ENCODE assay signal across 8 cellular contexts in genomic region chr1:234971586-234972297, GRCh38.
DNase-seq lines count a peak whose midpoint lies in the region; ATAC-seq, FAIRE-seq and TF ChIP-seq lines count a peak whose summit lies in the region.

No MANE protein-coding gene starts in this region.

- peak; percentile 36 for ATAC-seq in HG03432 (IDR thresholded peaks at IDR 0.05; ENCODE audit: unreplicated experiment)

- H3K27ac Mint-ChIP-seq in dendritic cell treated with granulocyte-macrophage colony-stimulating factor and Interleukin-4, amounts not matched to agents 40 ng/mL and 50 ng/mL, for 4 days: peak overlapping the region; percentile 98

- FAIRE-seq in H54 (lab: Jason Lieb, UNC) (no peak), urothelium cell line (lab: Jason Lieb, UNC) (no peak)

- peaks cover 84% of the 10 kb centered on the region for H3K4me1 Mint-ChIP-seq in dendritic cell treated with granulocyte-macrophage colony-stimulating factor and Interleukin-4, amounts not matched to agents 40 ng/mL and 50 ng/mL, for 4 days (ENCODE audit: low read depth)

- no peaks in the 10 kb centered on the region for H3K27me3 Mint-ChIP-seq in dendritic cell treated with granulocyte-macrophage colony-stimulating factor and Interleukin-4, amounts not matched to agents 40 ng/mL and 50 ng/mL, for 4 days

- no peaks in the 10 kb centered on the region for H3K79me2 ChIP-seq in parathyroid adenoma

- peak; percentile 67 for DNase-seq in GM12865 (ENCODE audit: low read depth)
- no peak for DNase-seq in NAMALWA (ENCODE audit: low spot score)
- no peak for DNase-seq in H54 (ENCODE audit: insufficient read length, low spot score)
- no peak for DNase-seq in urothelium cell line (ENCODE audit: low spot score)
- no peak for DNase-seq in putamen (ENCODE audit: low spot score)

- H3K9ac ChIP-seq in parathyroid adenoma: no peak overlapping the region

- peaks cover 12% of the 10 kb centered on the region for H3K4me1 ChIP-seq in parathyroid adenoma

- H3K27me3 ChIP-seq in parathyroid adenoma (ENCODE audit: control insufficient read depth, insufficient read depth, low read length): no peaks in the 10 kb centered on the region

- no peak overlapping the region for H3K4me2 ChIP-seq in parathyroid adenoma (ENCODE audit: low read length)

- H2AFZ ChIP-seq in parathyroid adenoma: no peak overlapping the region

- no peaks in the 10 kb centered on the region for H3K9me3 ChIP-seq in parathyroid adenoma (ENCODE audit: control insufficient read depth, low read length)

- peak overlapping the region; percentile 41 for H3K27ac ChIP-seq in parathyroid adenoma

- TF ChIP-seq CTCF in GM12865 (IDR thresholded peaks at IDR 0.05; ENCODE audit: insufficient read depth, low read depth, low read length, missing control alignments) (no peak), parathyroid adenoma (IDR thresholded peaks at IDR 0.05) (no peak)

- H3K9me3 Mint-ChIP-seq in dendritic cell treated with granulocyte-macrophage colony-stimulating factor and Interleukin-4, amounts not matched to agents 40 ng/mL and 50 ng/mL, for 4 days: no peaks in the 10 kb centered on the region

- H3K4me3 Mint-ChIP-seq in dendritic cell treated with granulocyte-macrophage colony-stimulating factor and Interleukin-4, amounts not matched to agents 40 ng/mL and 50 ng/mL, for 4 days: no peak overlapping the region

- no peak for TF ChIP-seq POLR2A in H54 (IDR thresholded peaks at IDR 0.05; ENCODE audit: low read depth, low read length)

- H3K4me3 ChIP-seq in GM12865 (ENCODE audit: low read depth, low read length) (no peak overlapping the region), parathyroid adenoma (ENCODE audit: low read depth, low read length) (no peak overlapping the region)

- peaks cover 32% of the 10 kb centered on the region for H3K36me3 Mint-ChIP-seq in dendritic cell treated with granulocyte-macrophage colony-stimulating factor and Interleukin-4, amounts not matched to agents 40 ng/mL and 50 ng/mL, for 4 days (ENCODE audit: low read depth)

- H3K36me3 ChIP-seq in parathyroid adenoma (ENCODE audit: control insufficient read depth, insufficient read depth, low read length): no peaks in the 10 kb centered on the region

- intact Hi-C loops in dendritic cell treated with granulocyte-macrophage colony-stimulating factor and Interleukin-4, amounts not matched to agents 40 ng/mL and 50 ng/mL, for 4 days (cut with micrococcal nuclease): no loop called here
